In genomic region chr10:89547853-89548513, GRCh38 we compare ENCODE assay signal across 26 cellular contexts. TPM values are rescaled to one million over a fixed set of nuclear protein-coding genes. Genes with fewer than 3 reads are reported as not detected.
"Had no signal": no experiment of that assay in that cellular context is flagged by ENCODE, and none has a peak within 500 bp of the region (broad histone marks: within the 10 kb centered on the region; RNA-seq: fewer than 3 reads in every experiment).

No MANE protein-coding gene starts in this region.

- H3K36me3 ChIP-seq: gastrocnemius medialis, ovary, prostate gland, right atrium auricular region, sigmoid colon, stomach, thyroid gland had no signal

- H3K27me3 ChIP-seq: gastrocnemius medialis, ovary, right atrium auricular region, sigmoid colon, stomach, thyroid gland had no signal

- H3K4me1 Mint-ChIP-seq: naive thymus-derived CD8-positive, alpha-beta T cell; stimulated activated effector memory CD8-positive, alpha-beta T cell treated with anti-CD3 and anti-CD28 coated beads, Interleukin-12 subunit alpha, Interleukin-12 subunit beta, amount 100 ng/mL, for 72 hours had no signal

- H3K9me3 ChIP-seq: gastrocnemius medialis, mucosa of descending colon, ovary, prostate gland, right atrium auricular region, stomach, thyroid gland had no signal

- ATAC-seq: esophagus mucosa; gastrocnemius medialis; mucosa of descending colon; naive thymus-derived CD8-positive, alpha-beta T cell; stimulated activated effector memory CD8-positive, alpha-beta T cell treated with anti-CD3 and anti-CD28 coated beads, Interleukin-12 subunit alpha, Interleukin-12 subunit beta, amount 100 ng/mL, for 72 hours had no signal

- H3K36me3 Mint-ChIP-seq: mesothelial cell of epicardium; naive thymus-derived CD8-positive, alpha-beta T cell; stimulated activated effector memory CD8-positive, alpha-beta T cell treated with anti-CD3 and anti-CD28 coated beads, Interleukin-12 subunit alpha, Interleukin-12 subunit beta, amount 100 ng/mL, for 72 hours had no signal

- H3K27ac Mint-ChIP-seq: mesothelial cell of epicardium; naive thymus-derived CD8-positive, alpha-beta T cell; stimulated activated effector memory CD8-positive, alpha-beta T cell treated with anti-CD3 and anti-CD28 coated beads, Interleukin-12 subunit alpha, Interleukin-12 subunit beta, amount 100 ng/mL, for 72 hours had no signal

- H3K4me3 Mint-ChIP-seq: mesothelial cell of epicardium; naive thymus-derived CD8-positive, alpha-beta T cell; stimulated activated effector memory CD8-positive, alpha-beta T cell treated with anti-CD3 and anti-CD28 coated beads, Interleukin-12 subunit alpha, Interleukin-12 subunit beta, amount 100 ng/mL, for 72 hours had no signal

- H3K27ac ChIP-seq: dorsolateral prefrontal cortex, epithelial cell of prostate, gastrocnemius medialis, ovary, prostate gland, sigmoid colon, thyroid gland had no signal

- H3K4me3 ChIP-seq: dorsolateral prefrontal cortex, gastrocnemius medialis, mucosa of descending colon, ovary, prostate gland, right atrium auricular region, sigmoid colon, stomach, thyroid gland had no signal

- FAIRE-seq: colon, keratinocyte had no signal

- H3K4me1 ChIP-seq: gastrocnemius medialis, prostate gland, sigmoid colon, thyroid gland had no signal

- H3K9me3 Mint-ChIP-seq: naive thymus-derived CD8-positive, alpha-beta T cell; stimulated activated effector memory CD8-positive, alpha-beta T cell treated with anti-CD3 and anti-CD28 coated beads, Interleukin-12 subunit alpha, Interleukin-12 subunit beta, amount 100 ng/mL, for 72 hours had no signal

- DNase-seq: cerebellar nuclear complex; dorsolateral prefrontal cortex; effector CD4-positive, alpha-beta T cell; foreskin fibroblast; gastrocnemius medialis; head of caudate nucleus; mesenchymal stem cell; mucosa of descending colon; naive thymus-derived CD8-positive, alpha-beta T cell; occipital lobe; ovary; sigmoid colon; stimulated activated CD4-positive, alpha-beta T cell treated with anti-CD3 and anti-CD28 coated beads, Interleukin-2, amount 100 ng/mL, for 24 hours; stimulated activated CD4-positive, alpha-beta T cell treated with anti-CD3 and anti-CD28 coated beads, Interleukin-4, amount 100 ng/mL, for 24 hours; stimulated activated naive CD4-positive, alpha-beta T cell treated with Interleukin-2 at 50 U/mL for 16 hours; stomach; thyroid gland had no signal

RNA-seq across cellular contexts. Expression of gene SLC16A12, which starts 12.6 kb away (rescaled TPM):
- total RNA-seq: lung microvascular endothelial cell; naive thymus-derived CD8-positive, alpha-beta T cell had no signal
- polyA plus RNA-seq: naive thymus-derived CD8-positive, alpha-beta T cell had no signal
